ENCODE assay signal across 11 cellular contexts in genomic region chr15:90058308-90058707, GRCh38. TPM values are rescaled to one million over a fixed set of nuclear protein-coding genes. Genes with fewer than 3 reads are reported as not detected.
DNase-seq lines count a peak whose midpoint lies in the region; ATAC-seq, FAIRE-seq and TF ChIP-seq lines count a peak whose summit lies in the region.
"Had no signal": no experiment of that assay in that cellular context is flagged by ENCODE, and none has a peak within 500 bp of the region (broad histone marks: within the 10 kb centered on the region; RNA-seq: fewer than 3 reads in every experiment).

No MANE protein-coding gene starts in this region.

- FAIRE-seq in GM12891 (lab: Jason Lieb, UNC): peak; percentile 89

- no peak overlapping the region for H3K4me3 Mint-ChIP-seq in osteocyte (ENCODE audit: unreplicated experiment)
- no peak overlapping the region for H3K4me3 Mint-ChIP-seq in Calu3 (ENCODE audit: low read depth, unreplicated experiment)

- peak; percentile 30 for ATAC-seq in GM21515 (IDR thresholded peaks at IDR 0.05; ENCODE audit: unreplicated experiment)
- no peak for ATAC-seq in lower lobe of right lung

- H3K4me3 ChIP-seq in lower lobe of right lung (no peak overlapping the region), SJCRH30 (no peak overlapping the region)
- H3K4me3 ChIP-seq: adrenal gland had no signal

- H3K27me3 ChIP-seq in lower lobe of right lung (ENCODE audit: low read depth) (no peaks in the 10 kb centered on the region), SJCRH30 (no peaks in the 10 kb centered on the region)
- H3K27me3 ChIP-seq: adrenal gland had no signal

- DNase-seq in GM12891 (ENCODE audit: insufficient read length, low spot score) (no peak), MV-4-11 (lab: John Stamatoyannopoulos, UW) (peak; percentile 72), lower lobe of right lung (no peak), UCSD-AML1 (lab: John Stamatoyannopoulos, UW; ENCODE audit: unreplicated experiment) (no peak), osteocyte (ENCODE audit: extremely low spot score, unreplicated experiment) (no peak), Calu3 (no peak), SJCRH30 (no peak)
- DNase-seq: adrenal gland, mesenchymal stem cell, NCI-H146 had no signal

- no peak for TF ChIP-seq POLR2A in GM12891 (IDR thresholded peaks at IDR 0.05; ENCODE audit: low read depth, low read length)

- H3K27ac Mint-ChIP-seq in osteocyte (ENCODE audit: unreplicated experiment) (no peak overlapping the region), Calu3 (ENCODE audit: unreplicated experiment) (no peak overlapping the region)

- TF ChIP-seq CTCF in lower lobe of right lung (IDR thresholded peaks at IDR 0.05) (no peak), osteocyte (IDR thresholded peaks at IDR 0.05) (no peak), Calu3 (IDR thresholded peaks at IDR 0.05; ENCODE audit: unreplicated experiment) (no peak)

- intact Hi-C loops in lower lobe of right lung (cut with DNase I) (no loop called here), Calu3 (cut with micrococcal nuclease; ENCODE audit: unreplicated experiment) (loop anchor here (10.0 kb wide), 1 partner anchor 54 kb away; the partner anchor contains the start of gene ZNF710)

- H3K9me3 ChIP-seq in lower lobe of right lung (no peaks in the 10 kb centered on the region), SJCRH30 (replicated peaks) (no peaks in the 10 kb centered on the region)
- H3K9me3 ChIP-seq: adrenal gland had no signal

- H3K9me3 Mint-ChIP-seq in osteocyte (ENCODE audit: unreplicated experiment): no peaks in the 10 kb centered on the region
- H3K9me3 Mint-ChIP-seq in Calu3 (ENCODE audit: low read depth, unreplicated experiment): no peaks in the 10 kb centered on the region

- H3K27me3 Mint-ChIP-seq in osteocyte (ENCODE audit: unreplicated experiment) (no peaks in the 10 kb centered on the region), Calu3 (ENCODE audit: unreplicated experiment) (no peaks in the 10 kb centered on the region)

- CTCF ChIA-PET in Calu3 (lab: Charles Lee): no interaction called here

- H3K36me3 Mint-ChIP-seq in osteocyte (ENCODE audit: unreplicated experiment) (no peaks in the 10 kb centered on the region), Calu3 (ENCODE audit: insufficient read depth, unreplicated experiment) (peaks cover 11% of the 10 kb centered on the region)

- H3K4me1 ChIP-seq in lower lobe of right lung (peaks cover 75% of the 10 kb centered on the region), SJCRH30 (peaks cover 5% of the 10 kb centered on the region; the same call in 1 of the 2 replicates)

- no TSS peak for BruUV-seq in Calu3 (replicated peaks; lab: Mats Ljungman, UMichigan)

- H3K4me1 Mint-ChIP-seq in osteocyte (ENCODE audit: unreplicated experiment) (peaks cover 40% of the 10 kb centered on the region), Calu3 (ENCODE audit: low read depth, unreplicated experiment) (peaks cover 22% of the 10 kb centered on the region)

- H3K27ac ChIP-seq in lower lobe of right lung (peak overlapping the region; percentile 82), SJCRH30 (no peak overlapping the region)

- no peaks in the 10 kb centered on the region for H3K36me3 ChIP-seq in lower lobe of right lung
- no peaks in the 10 kb centered on the region for H3K36me3 ChIP-seq in SJCRH30
- H3K36me3 ChIP-seq: adrenal gland had no signal

TF ChIP-seq in GM12891, 5 proteins besides CTCF, POLR2A, EP300 and RAD21:
- no peak for TF ChIP-seq POLR2AphosphoS5 (IDR thresholded peaks at IDR 0.05; ENCODE audit: low read depth, low read length)
- no peak for TF ChIP-seq PAX5 (IDR thresholded peaks at IDR 0.05; ENCODE audit: insufficient read depth, low read length, severe bottlenecking)
- no peak for TF ChIP-seq POU2F2 (IDR thresholded peaks at IDR 0.05; ENCODE audit: low read depth, low read length)
- TF ChIP-seq SPI1 (IDR thresholded peaks at IDR 0.05; ENCODE audit: low read depth, low read length): peak; percentile 61

RNA-seq across cellular contexts. Expression of gene IDH2, which starts 44.0 kb away (rescaled TPM):
- 111 TPM for polyA plus RNA-seq in GM12891 (2012; ENCODE audit: low read depth, missing spikeins)
- total RNA-seq in lower lobe of right lung (46.7 TPM), osteocyte (93.0 and 101 TPM in 2 replicates), Calu3 (2022) (96.1 and 108 TPM in 2 replicates)
- 96.9 and 102 TPM in 2 replicates for total RNA-seq in SJCRH30 (2014; rRNA removed; shearing (Covaris generic))

RNA-seq across cellular contexts. Expression of gene ZNF710, which starts 57.2 kb away (rescaled TPM):
- polyA plus RNA-seq in GM12891 (2012; ENCODE audit: low read depth, missing spikeins): 5.9 TPM
- total RNA-seq in lower lobe of right lung (50.7 TPM), osteocyte (16.3 and 24.2 TPM in 2 replicates), Calu3 (2022) (14.3 and 15.4 TPM in 2 replicates)
- total RNA-seq in SJCRH30 (2014; rRNA removed; shearing (Covaris generic)): 6.3 and 8.5 TPM in 2 replicates
